Comparison of ENCODE assay signal across 1 cellular context in genomic region chr9:86700601-86701000, GRCh38.
TF ChIP-seq lines count a peak whose summit lies in the region.

No MANE protein-coding gene starts in this region.

TF ChIP-seq in IMR-90, 13 proteins besides CTCF, POLR2A, EP300 and RAD21:
- TF ChIP-seq BHLHE40 (IDR thresholded peaks at IDR 0.05; ENCODE audit: low read depth, low read length) (no peak), MXI1 (IDR thresholded peaks at IDR 0.05; ENCODE audit: borderline replicate concordance, low read depth, low read length) (no peak), MAZ (IDR thresholded peaks at IDR 0.05; ENCODE audit: borderline replicate concordance, low read depth, low read length) (no peak), NFE2L2 (IDR thresholded peaks at IDR 0.05; ENCODE audit: low read depth, low read length) (no peak), RFX5 (IDR thresholded peaks at IDR 0.05; ENCODE audit: low read depth, low read length) (no peak)
